Comparison of ENCODE assay signal across 19 cellular contexts in the genomic region with DNA sequence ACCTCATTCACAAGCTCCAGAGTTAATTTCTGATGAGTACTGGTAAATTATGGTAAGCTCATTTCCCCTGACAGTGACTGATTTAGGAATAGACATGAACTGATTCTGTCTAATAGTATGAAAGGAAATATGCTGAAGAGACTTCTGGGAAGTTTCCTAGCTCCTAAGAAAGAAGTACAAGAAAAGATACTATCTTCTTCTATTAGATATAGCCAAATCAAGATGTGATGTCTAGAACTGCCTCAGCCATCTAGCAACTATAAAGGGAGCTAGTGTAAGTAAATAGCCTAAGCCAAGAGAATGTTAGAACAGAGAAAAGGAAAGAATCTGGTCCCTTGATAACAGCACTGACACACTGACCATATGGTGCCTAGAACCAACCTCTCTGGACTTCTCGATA.
"Had no signal": no experiment of that assay in that cellular context is flagged by ENCODE, and none has a peak within 500 bp of the region (broad histone marks: within the 10 kb centered on the region; RNA-seq: fewer than 3 reads in every experiment).

No MANE protein-coding gene starts in this region.

- ATAC-seq: heart right ventricle; left lobe of liver; mucosa of descending colon; natural killer cell treated with Interleukin-12 subunit alpha and Interleukin-12 subunit beta and Interleukin-15 and Interleukin-18, amount 100 ng/mL, for 72 hours had no signal

- H3K27ac ChIP-seq: brain microvascular endothelial cell, psoas muscle had no signal

- H3K27me3 Mint-ChIP-seq: natural killer cell treated with Interleukin-12 subunit alpha and Interleukin-12 subunit beta and Interleukin-15 and Interleukin-18, amount 100 ng/mL, for 72 hours had no signal

- H3K4me3 Mint-ChIP-seq: activated naive CD4-positive, alpha-beta T cell treated with anti-CD3 and anti-CD28 coated beads for 36 hours; natural killer cell treated with Interleukin-12 subunit alpha and Interleukin-12 subunit beta and Interleukin-15 and Interleukin-18, amount 100 ng/mL, for 72 hours had no signal

- H3K4me3 ChIP-seq: heart right ventricle, mucosa of descending colon, psoas muscle, sigmoid colon had no signal

- H3K27me3 ChIP-seq: brain microvascular endothelial cell, heart right ventricle, sigmoid colon had no signal

- H3K9me3 Mint-ChIP-seq: activated naive CD4-positive, alpha-beta T cell treated with anti-CD3 and anti-CD28 coated beads for 36 hours; natural killer cell treated with Interleukin-12 subunit alpha and Interleukin-12 subunit beta and Interleukin-15 and Interleukin-18, amount 100 ng/mL, for 72 hours had no signal

- H3K27ac Mint-ChIP-seq: activated naive CD4-positive, alpha-beta T cell treated with anti-CD3 and anti-CD28 coated beads for 36 hours had no signal

- DNase-seq: activated CD4-positive, alpha-beta T cell treated with anti-CD3 and anti-CD28 coated beads for 1 hour; activated CD4-positive, alpha-beta T cell treated with anti-CD3 and anti-CD28 coated beads, Interleukin-2, amount 50 U/mL, for 48 hours; activated naive CD4-positive, alpha-beta T cell treated with anti-CD3 and anti-CD28 coated beads for 36 hours; activated T-cell treated with anti-CD3 and anti-CD28 coated beads, Interleukin-2, amount 50 U/mL, for 48 hours; amygdala; brain microvascular endothelial cell; heart right ventricle; islet precursor cell; mammary epithelial cell; mucosa of descending colon; psoas muscle; sigmoid colon; stimulated activated CD4-positive, alpha-beta T cell treated with anti-CD3 and anti-CD28 coated beads, Interleukin-2, amount 100 ng/mL, for 24 hours; stimulated activated naive CD4-positive, alpha-beta T cell; substantia nigra; T-helper 9 cell; trophoblast cell had no signal
